In genomic region chr4:83115656-83116285, GRCh38 we compare ENCODE assay signal across 13 cellular contexts. TPM values are rescaled to one million over a fixed set of nuclear protein-coding genes. Genes with fewer than 3 reads are reported as not detected.
DNase-seq lines count a peak whose midpoint lies in the region; ATAC-seq, FAIRE-seq and TF ChIP-seq lines count a peak whose summit lies in the region.
"Had no signal": no experiment of that assay in that cellular context is flagged by ENCODE, and none has a peak within 500 bp of the region (broad histone marks: within the 10 kb centered on the region; RNA-seq: fewer than 3 reads in every experiment).

No MANE protein-coding gene starts in this region.

- H3K27ac ChIP-seq in HUES6 (ENCODE audit: low read depth, low read length), result 0 out of 2 replicates have a peak overlapping the region, but pooled peaks have one; percentile 25
- peak overlapping the region; percentile 23 for H3K27ac ChIP-seq in mesodermal cell (ENCODE audit: low read depth, low read length, severe bottlenecking)
- no peak overlapping the region for H3K27ac ChIP-seq in pancreas
- H3K27ac ChIP-seq: cardiac muscle cell, suprapubic skin had no signal

- peaks cover 4% of the 10 kb centered on the region for H3K36me3 Mint-ChIP-seq in Caco-2 (ENCODE audit: insufficient read depth, unreplicated experiment)
- peaks cover 3% of the 10 kb centered on the region for H3K36me3 Mint-ChIP-seq in activated T-helper 1 cell treated with anti-CD3 and anti-CD28 coated beads, Interleukin-12 subunit alpha, Interleukin-12 subunit beta, Interleukin-2, Interleukin-4 antibody, amounts not matched to agents 30 ng/mL and 10 ng/mL and 1 ng/mL, durations not matched to agents 14 hours and 24 hours and 36 hours (ENCODE audit: low read depth)

- H3K27ac Mint-ChIP-seq in Caco-2 (ENCODE audit: unreplicated experiment), result peak overlapping the region; percentile 81
- no peak overlapping the region for H3K27ac Mint-ChIP-seq in activated T-helper 1 cell treated with anti-CD3 and anti-CD28 coated beads, Interleukin-12 subunit alpha, Interleukin-12 subunit beta, Interleukin-2, Interleukin-4 antibody, amounts not matched to agents 30 ng/mL and 10 ng/mL and 1 ng/mL, durations not matched to agents 14 hours and 24 hours and 36 hours

- H3K27me3 Mint-ChIP-seq in Caco-2 (ENCODE audit: insufficient read depth, unreplicated experiment), result no peaks in the 10 kb centered on the region
- H3K27me3 Mint-ChIP-seq in activated T-helper 1 cell treated with anti-CD3 and anti-CD28 coated beads, Interleukin-12 subunit alpha, Interleukin-12 subunit beta, Interleukin-2, Interleukin-4 antibody, amounts not matched to agents 30 ng/mL and 10 ng/mL and 1 ng/mL, durations not matched to agents 14 hours and 24 hours and 36 hours (ENCODE audit: insufficient read depth), result peaks cover 2% of the 10 kb centered on the region

- H3K27me3 ChIP-seq in Caco-2 (replicated peaks; ENCODE audit: control insufficient read depth, insufficient read depth, low read length) (no peaks in the 10 kb centered on the region), HUES6 (ENCODE audit: control insufficient read depth, insufficient read depth, low read length) (no peaks in the 10 kb centered on the region), pancreas (no peaks in the 10 kb centered on the region)
- H3K27me3 ChIP-seq: cardiac muscle cell, suprapubic skin had no signal

- H3K9ac ChIP-seq in HUES6 (ENCODE audit: low read length), result no peak overlapping the region

- TF ChIP-seq CTCF in Caco-2 (IDR thresholded peaks at IDR 0.05; ENCODE audit: insufficient read depth in 1 of 2, low read depth in 1 of 2, low read length in 1 of 2, severe bottlenecking in 1 of 2, unreplicated experiment in 1 of 2) (no peak), pancreas (IDR thresholded peaks at IDR 0.05) (no peak)

- peaks cover 45% of the 10 kb centered on the region for H3K4me1 Mint-ChIP-seq in Caco-2 (ENCODE audit: low read depth, unreplicated experiment)
- H3K4me1 Mint-ChIP-seq in activated T-helper 1 cell treated with anti-CD3 and anti-CD28 coated beads, Interleukin-12 subunit alpha, Interleukin-12 subunit beta, Interleukin-2, Interleukin-4 antibody, amounts not matched to agents 30 ng/mL and 10 ng/mL and 1 ng/mL, durations not matched to agents 14 hours and 24 hours and 36 hours (ENCODE audit: low read depth), result peaks cover 42% of the 10 kb centered on the region

- FAIRE-seq in pancreas (lab: Jason Lieb, UNC), result no peak
- FAIRE-seq: TTC549 had no signal

- DNase-seq in Caco-2 (no peak), pancreas (no peak), NCI-H2107 (lab: John Stamatoyannopoulos, UW) (no peak), NCI-H82 treated with DMSO at 0.1 percent for 48 hours (lab: John Stamatoyannopoulos, UW; ENCODE audit: unreplicated experiment) (no peak)
- no peak for DNase-seq in activated T-helper 1 cell treated with anti-CD3 and anti-CD28 coated beads, Interleukin-12 subunit alpha, Interleukin-12 subunit beta, Interleukin-2, Interleukin-4 antibody, amounts not matched to agents 30 ng/mL and 10 ng/mL and 1 ng/mL, durations not matched to agents 14 hours and 24 hours and 36 hours (ENCODE audit: low spot score)
- DNase-seq: hypothalamus, NCI-H2227 treated with DMSO at 0.1 percent for 48 hours had no signal

- 74 to 83% methylated on average over 4 to 7 of the region's 8 CpGs for WGBS in mesodermal cell (ENCODE audit: insufficient coverage in 2 of 2), 2 experiments
- WGBS in pancreas, 2 donors, result 78 to 89% methylated on average over 8 of the region's 8 CpGs

- intact Hi-C loops in Caco-2 (cut with micrococcal nuclease; ENCODE audit: unreplicated experiment) (no loop called here), pancreas (cut with DNase I) (no loop called here)
- intact Hi-C loops in activated T-helper 1 cell treated with anti-CD3 and anti-CD28 coated beads, Interleukin-12 subunit alpha, Interleukin-12 subunit beta, Interleukin-2, Interleukin-4 antibody, amounts not matched to agents 30 ng/mL and 10 ng/mL and 1 ng/mL, durations not matched to agents 14 hours and 24 hours and 36 hours (cut with micrococcal nuclease), result loop anchor here (1.0 kb wide), 1 partner anchor 11 kb away; no protein-coding TSS in a partner anchor

- H3K36me3 ChIP-seq in Caco-2 (ENCODE audit: control insufficient read depth, insufficient read depth, low read length) (no peaks in the 10 kb centered on the region), HUES6 (ENCODE audit: control insufficient read depth, insufficient read depth, low read length) (no peaks in the 10 kb centered on the region), mesodermal cell (ENCODE audit: control insufficient read depth, insufficient read depth, low read length) (no peaks in the 10 kb centered on the region), pancreas (no peaks in the 10 kb centered on the region)
- H3K36me3 ChIP-seq: cardiac muscle cell, suprapubic skin had no signal

- ATAC-seq in GM19452 (IDR thresholded peaks at IDR 0.05; ENCODE audit: unreplicated experiment), result no peak
- ATAC-seq in pancreas, result no peak

- POLR2A ChIA-PET in Caco-2 (lab: Charles Lee), result interaction anchor here (1.0 kb wide), 1 partner anchor 81 kb away, joined by 3 read pairs; the partner anchor contains the start of gene COPS4

- BruUV-seq in Caco-2 (replicated peaks; lab: Mats Ljungman, UMichigan), result no TSS peak

- H3K4me3 ChIP-seq in Caco-2 (ENCODE audit: low read depth, low read length) (no peak overlapping the region), HUES6 (ENCODE audit: low read depth, low read length) (peak overlapping the region; percentile 33; the same call in 1 of the 2 replicates), mesodermal cell (ENCODE audit: extremely low read depth, insufficient read depth, low read length, poor library complexity, severe bottlenecking) (no peak overlapping the region), pancreas (no peak overlapping the region)
- H3K4me3 ChIP-seq: cardiac muscle cell, suprapubic skin had no signal

- H3K4me3 Mint-ChIP-seq in Caco-2 (ENCODE audit: unreplicated experiment), result no peak overlapping the region
- peak overlapping the region; percentile 11 for H3K4me3 Mint-ChIP-seq in activated T-helper 1 cell treated with anti-CD3 and anti-CD28 coated beads, Interleukin-12 subunit alpha, Interleukin-12 subunit beta, Interleukin-2, Interleukin-4 antibody, amounts not matched to agents 30 ng/mL and 10 ng/mL and 1 ng/mL, durations not matched to agents 14 hours and 24 hours and 36 hours

- H3K9me3 Mint-ChIP-seq in Caco-2 (ENCODE audit: unreplicated experiment), result no peaks in the 10 kb centered on the region
- H3K9me3 Mint-ChIP-seq in activated T-helper 1 cell treated with anti-CD3 and anti-CD28 coated beads, Interleukin-12 subunit alpha, Interleukin-12 subunit beta, Interleukin-2, Interleukin-4 antibody, amounts not matched to agents 30 ng/mL and 10 ng/mL and 1 ng/mL, durations not matched to agents 14 hours and 24 hours and 36 hours, result no peaks in the 10 kb centered on the region

- H3K9me3 ChIP-seq in Caco-2 (no peaks in the 10 kb centered on the region), HUES6 (ENCODE audit: control insufficient read depth, insufficient read depth, low read depth, low read length) (no peaks in the 10 kb centered on the region), mesodermal cell (ENCODE audit: control insufficient read depth, low read length) (no peaks in the 10 kb centered on the region), pancreas (no peaks in the 10 kb centered on the region)
- H3K9me3 ChIP-seq: suprapubic skin had no signal

- CTCF ChIA-PET in Caco-2 (lab: Charles Lee), result interaction anchor here (0.7 kb wide), 1 partner anchor 169 kb away, joined by 3 read pairs; the partner anchor contains the start of gene COQ2

- peaks cover 30% of the 10 kb centered on the region for H3K4me1 ChIP-seq in Caco-2
- peaks cover 21% of the 10 kb centered on the region for H3K4me1 ChIP-seq in HUES6 (ENCODE audit: control insufficient read depth, insufficient read depth, low read length)
- peaks cover 13% of the 10 kb centered on the region for H3K4me1 ChIP-seq in mesodermal cell (ENCODE audit: control insufficient read depth, insufficient read depth, low read length, poor library complexity, severe bottlenecking)
- no peaks in the 10 kb centered on the region for H3K4me1 ChIP-seq in pancreas
- H3K4me1 ChIP-seq: suprapubic skin had no signal

RNA-seq across cellular contexts. Expression of gene PLAC8, which starts 1.2 kb away (rescaled TPM):
- total RNA-seq in Caco-2 (2022), result 13.6 and 23.0 TPM in 2 replicates
- total RNA-seq in activated T-helper 1 cell treated with anti-CD3 and anti-CD28 coated beads, Interleukin-12 subunit alpha, Interleukin-12 subunit beta, Interleukin-2, Interleukin-4 antibody, amounts not matched to agents 30 ng/mL and 10 ng/mL and 1 ng/mL, durations not matched to agents 14 hours and 24 hours and 36 hours, result 35.5 and 41.9 TPM in 2 replicates
- polyA plus RNA-seq in mesodermal cell (2013, experiment 1 of 2), result 4.3 TPM
- polyA plus RNA-seq in mesodermal cell (2013, experiment 2 of 2), result 4.5 TPM
- 1 to 10 TPM in 5 of 6 donors, under 1 TPM in 1; 0.93 to 3.1 (median 2.1) TPM for total RNA-seq in pancreas
- polyA plus RNA-seq in pancreas, result 10 to 100 TPM in 1 of 2 donors, 1 to 10 TPM in 1; 1.5 to 10.0 TPM
- total RNA-seq: cardiac muscle cell had no signal

Comparison
In these comparisons a context has a peak if more than half of its experiments do, and no peak if none do; other contexts are left out.
1. H3K27ac ChIP-seq: peak in HUES6 (single experiment) and mesodermal cell (single experiment); none in pancreas (0 of 4).